In genomic region chr14:98953544-98954346, GRCh38 we compare ENCODE assay signal across 13 cellular contexts.
A peak's percentile ranks its signal among the peaks of the same experiment; 100 is the strongest.
DNase-seq lines count a peak whose midpoint lies in the region; ATAC-seq and TF ChIP-seq lines count a peak whose summit lies in the region.
"Had no signal": no experiment of that assay in that cellular context is flagged by ENCODE, and none has a peak within 500 bp of the region (broad histone marks: within the 10 kb centered on the region; RNA-seq: fewer than 3 reads in every experiment).

No MANE protein-coding gene starts in this region.

- in situ Hi-C loops in astrocyte of the cerebellum (cut with HindIII; ENCODE audit: low sequenced_read_pairs) = no loop called here

- H3K9me3 ChIP-seq in left lung (no peaks in the 10 kb centered on the region), tibial nerve (no peaks in the 10 kb centered on the region)

- H3K27ac ChIP-seq in left lung = no peak overlapping the region
- H3K27ac ChIP-seq in tibial nerve = peak overlapping the region in 1 of 4 donors; percentile 10

- intact Hi-C loops in left lung (cut with DNase I) = no loop called here

- peak in 1 of 2 donors; percentile 68 for TF ChIP-seq EP300 in tibial nerve (IDR thresholded peaks at IDR 0.05)

- no peak overlapping the region for H3K27ac Mint-ChIP-seq in stimulated activated naive B cell treated with anti-CD40 and anti-IgM and Interleukin-4, amounts not matched to agents 10 μg/mL and 1 μg/mL and 100 μg/mL, for 72 hours
- H3K27ac Mint-ChIP-seq: activated T-helper 2 cell treated with anti-CD3 and anti-CD28 coated beads, Interferon-gamma antibody, Interleukin-2, Interleukin-4, amounts not matched to agents 10 μg/mL and 5 μg/mL and 100 μg/mL, durations not matched to agents 14 hours and 24 hours and 36 hours; T-helper 2 cell treated with Interferon-gamma antibody and Interleukin-4, amounts not matched to agents 5 μg/mL and 100 μg/mL, for 36 hours had no signal

- H3K36me3 ChIP-seq in left lung = no peaks in the 10 kb centered on the region
- H3K36me3 ChIP-seq in tibial nerve = no peaks in the 10 kb centered on the region

- no peaks in the 10 kb centered on the region for H3K36me3 Mint-ChIP-seq in stimulated activated naive B cell treated with anti-CD40 and anti-IgM and Interleukin-4, amounts not matched to agents 10 μg/mL and 1 μg/mL and 100 μg/mL, for 72 hours

- H3K4me3 ChIP-seq in astrocyte of the cerebellum (ENCODE audit: low read depth, low read length) = no peak overlapping the region
- H3K4me3 ChIP-seq in left lung = no peak overlapping the region
- H3K4me3 ChIP-seq in tibial nerve = no peak overlapping the region

- peak; percentile 16 for DNase-seq in HuH-7 (ENCODE audit: low spot score)
- peak; percentile 48 for DNase-seq in astrocyte of the cerebellum (ENCODE audit: low read depth)
- DNase-seq in left lung = peak in 1 of 2 donors; percentile 62
- peak; percentile 66 to 79 for DNase-seq in tibial nerve (ENCODE audit: low spot score in 2 of 2)
- no peak for DNase-seq in NCI-H1092 (lab: John Stamatoyannopoulos, UW)
- DNase-seq in stimulated activated naive B cell treated with anti-CD40 and anti-IgM and Interleukin-4, amounts not matched to agents 10 μg/mL and 1 μg/mL and 100 μg/mL, for 72 hours = no peak
- no peak for DNase-seq in T-helper 9 cell
- no peak for DNase-seq in NCI-H146 treated with DMSO at 0.1 percent for 48 hours (lab: John Stamatoyannopoulos, UW; ENCODE audit: unreplicated experiment)
- DNase-seq: DND-41; NCI-H510A; stimulated activated naive CD8-positive, alpha-beta T cell treated with anti-CD3 and anti-CD28 coated beads, Interleukin-15, Interleukin-2, amounts not matched to agents 100 U/mL and 50 U/mL, for 24 hours had no signal

- peaks cover 0 to 10% of the 10 kb centered on the region in 2 donors for H3K27me3 ChIP-seq in left lung
- no peaks in the 10 kb centered on the region for H3K27me3 ChIP-seq in tibial nerve

- H3K9me3 Mint-ChIP-seq in stimulated activated naive B cell treated with anti-CD40 and anti-IgM and Interleukin-4, amounts not matched to agents 10 μg/mL and 1 μg/mL and 100 μg/mL, for 72 hours = peaks cover 4 to 5% of the 10 kb centered on the region in 2 donors
- H3K9me3 Mint-ChIP-seq: activated T-helper 2 cell treated with anti-CD3 and anti-CD28 coated beads, Interferon-gamma antibody, Interleukin-2, Interleukin-4, amounts not matched to agents 10 μg/mL and 5 μg/mL and 100 μg/mL, durations not matched to agents 14 hours and 24 hours and 36 hours; T-helper 2 cell treated with Interferon-gamma antibody and Interleukin-4, amounts not matched to agents 5 μg/mL and 100 μg/mL, for 36 hours had no signal

- H3K4me3 Mint-ChIP-seq in stimulated activated naive B cell treated with anti-CD40 and anti-IgM and Interleukin-4, amounts not matched to agents 10 μg/mL and 1 μg/mL and 100 μg/mL, for 72 hours = no peak overlapping the region
- H3K4me3 Mint-ChIP-seq: T-helper 2 cell treated with Interferon-gamma antibody and Interleukin-4, amounts not matched to agents 5 μg/mL and 100 μg/mL, for 36 hours had no signal

- no peak for TF ChIP-seq POLR2A in tibial nerve (IDR thresholded peaks at IDR 0.05)

- peak; percentile 53 for ATAC-seq in left lung
- ATAC-seq in stimulated activated naive B cell treated with anti-CD40 and anti-IgM and Interleukin-4, amounts not matched to agents 10 μg/mL and 1 μg/mL and 100 μg/mL, for 72 hours (replicated peaks) = no peak
- ATAC-seq: stimulated activated naive CD8-positive, alpha-beta T cell treated with anti-CD3 and anti-CD28 coated beads, Interleukin-15, Interleukin-2, amounts not matched to agents 100 U/mL and 50 U/mL, for 24 hours had no signal

- no peaks in the 10 kb centered on the region for H3K4me1 Mint-ChIP-seq in stimulated activated naive B cell treated with anti-CD40 and anti-IgM and Interleukin-4, amounts not matched to agents 10 μg/mL and 1 μg/mL and 100 μg/mL, for 72 hours

- no peak for TF ChIP-seq CTCF in astrocyte of the cerebellum (IDR thresholded peaks at IDR 0.05; ENCODE audit: low read depth, low read length, missing control alignments)
- TF ChIP-seq CTCF in left lung (IDR thresholded peaks at IDR 0.05) = no peak
- no peak for TF ChIP-seq CTCF in tibial nerve (IDR thresholded peaks at IDR 0.05)

- H3K4me1 ChIP-seq in left lung (peaks cover 0 to 45% of the 10 kb centered on the region in 2 donors), tibial nerve (peaks cover 0 to 15% (median 0%) of the 10 kb centered on the region in 4 donors)

- 74 to 78% methylated on average over 20 of the region's 20 CpGs for WGBS in tibial nerve, 2 donors

- H3K27me3 Mint-ChIP-seq in stimulated activated naive B cell treated with anti-CD40 and anti-IgM and Interleukin-4, amounts not matched to agents 10 μg/mL and 1 μg/mL and 100 μg/mL, for 72 hours = no peaks in the 10 kb centered on the region

Comparison
In these comparisons a context has a peak if more than half of its experiments do, and no peak if none do; other contexts are left out.
1. DNase-seq: peak in HuH-7 (single experiment), astrocyte of the cerebellum (single experiment) and tibial nerve (2 of 2); none in NCI-H1092 (single experiment), stimulated activated naive B cell treated with anti-CD40 and anti-IgM and Interleukin-4, amounts not matched to agents 10 μg/mL and 1 μg/mL and 100 μg/mL, for 72 hours (single experiment), T-helper 9 cell (single experiment) and NCI-H146 treated with DMSO at 0.1 percent for 48 hours (single experiment).